Comparison of ENCODE assay signal across 8 cellular contexts in genomic region chr10:42638821-42639270, GRCh38. TPM values are rescaled to one million over a fixed set of nuclear protein-coding genes. Genes with fewer than 3 reads are reported as not detected.
DNase-seq lines count a peak whose midpoint lies in the region; ATAC-seq and TF ChIP-seq lines count a peak whose summit lies in the region.

No MANE protein-coding gene starts in this region.

- H3K4me1 Mint-ChIP-seq in WTC11: peaks cover 25% of the 10 kb centered on the region
- peaks cover 11% of the 10 kb centered on the region for H3K4me1 Mint-ChIP-seq in glutamatergic neuron (ENCODE audit: low read depth, unreplicated experiment)

- no peaks in the 10 kb centered on the region; the same call in 1 of the 2 replicates for H3K36me3 ChIP-seq in HAP-1 (replicated peaks)
- no peaks in the 10 kb centered on the region for H3K36me3 ChIP-seq in smooth muscle cell (ENCODE audit: low read depth)

- H4K20me1 ChIP-seq in smooth muscle cell (ENCODE audit: low read depth): no peaks in the 10 kb centered on the region

- peak overlapping the region; percentile 39 for H3K9ac ChIP-seq in smooth muscle cell (ENCODE audit: low read depth)

- H3K4me2 ChIP-seq in smooth muscle cell: peak overlapping the region; percentile 86

- H3K27ac Mint-ChIP-seq in WTC11 (peak overlapping the region; percentile 97), glutamatergic neuron (ENCODE audit: unreplicated experiment) (peak overlapping the region; percentile 93)

- CTCF ChIA-PET in WTC11 (lab: Charles Lee): no interaction called here

- no peaks in the 10 kb centered on the region for H3K27me3 ChIP-seq in HAP-1 (ENCODE audit: low read depth)
- H3K27me3 ChIP-seq in smooth muscle cell (ENCODE audit: low read depth): no peaks in the 10 kb centered on the region

- H3K27me3 Mint-ChIP-seq in WTC11 (ENCODE audit: low read depth): no peaks in the 10 kb centered on the region; the same call in 1 of the 2 replicates
- peaks cover 13% of the 10 kb centered on the region for H3K27me3 Mint-ChIP-seq in glutamatergic neuron (ENCODE audit: unreplicated experiment)

- H3K4me1 ChIP-seq in HAP-1 (peaks cover 9% of the 10 kb centered on the region), smooth muscle cell (ENCODE audit: low read depth) (peaks cover 4% of the 10 kb centered on the region)

- DNase-seq in HAP-1 (ENCODE audit: low spot score in 2 of 2) (no peak), WTC11 (ENCODE audit: low spot score) (no peak), glutamatergic neuron (no peak), smooth muscle cell (lab: John Stamatoyannopoulos, UW; ENCODE audit: unreplicated experiment) (no peak), SW480 (ENCODE audit: low spot score) (no peak), HuH-7.5 (ENCODE audit: low spot score) (no peak), SHP77 (lab: John Stamatoyannopoulos, UW) (no peak), GM19238 (ENCODE audit: insufficient read length, low spot score) (no peak)

- H3F3A ChIP-seq in smooth muscle cell (ENCODE audit: low read depth): no peaks in the 10 kb centered on the region

- WGBS in smooth muscle cell (ENCODE audit: low lambda C conversion rate): 9% methylated on average over 6 of the region's 6 CpGs

- H3K4me3 Mint-ChIP-seq in WTC11 (peak overlapping the region; percentile 87), glutamatergic neuron (ENCODE audit: unreplicated experiment) (peak overlapping the region; percentile 93)

- POLR2A ChIA-PET in WTC11 (lab: Charles Lee): no interaction called here

- no peaks in the 10 kb centered on the region for H3K79me2 ChIP-seq in smooth muscle cell (ENCODE audit: low read depth)

- H3K9me3 Mint-ChIP-seq in WTC11 (peaks cover 3% of the 10 kb centered on the region; the same call in 1 of the 2 replicates), glutamatergic neuron (ENCODE audit: unreplicated experiment) (peaks cover 10% of the 10 kb centered on the region)

- H3K36me3 Mint-ChIP-seq in WTC11: peaks cover 14% of the 10 kb centered on the region; the same call in 1 of the 2 replicates
- no peaks in the 10 kb centered on the region for H3K36me3 Mint-ChIP-seq in glutamatergic neuron (ENCODE audit: unreplicated experiment)

- H3K9me3 ChIP-seq in HAP-1: no peaks in the 10 kb centered on the region
- H3K9me3 ChIP-seq in smooth muscle cell (replicated peaks; ENCODE audit: low read depth): no peaks in the 10 kb centered on the region

- peak overlapping the region; percentile 90 for H2AFZ ChIP-seq in smooth muscle cell (ENCODE audit: low read depth)

- in situ Hi-C loops in HAP-1 (cut with MboI; ENCODE audit: low sequenced_read_pairs): no loop called here

- TF ChIP-seq CTCF in WTC11 (IDR thresholded peaks at IDR 0.05): no peak
- no peak for TF ChIP-seq CTCF in glutamatergic neuron (IDR thresholded peaks at IDR 0.05; ENCODE audit: partially characterized antibody, unreplicated experiment)
- TF ChIP-seq CTCF in smooth muscle cell (IDR thresholded peaks at IDR 0.05; ENCODE audit: borderline replicate concordance, insufficient read depth, poor library complexity, severe bottlenecking): no peak

- H3K27ac ChIP-seq in smooth muscle cell (ENCODE audit: low read depth): no peak overlapping the region

- ATAC-seq in WTC11: no peak

- H3K4me3 ChIP-seq in HAP-1: peak overlapping the region; percentile 98
- peak overlapping the region; percentile 84 for H3K4me3 ChIP-seq in smooth muscle cell

TF ChIP-seq in WTC11, 78 proteins besides CTCF, POLR2A, EP300 and RAD21:
- TF ChIP-seq GRHL2 (CRISPR knock-in tag; IDR thresholded peaks at IDR 0.05; ENCODE audit: insufficient replicate concordance, severe bottlenecking): no peak
- TF ChIP-seq FOXP4 (CRISPR knock-in tag; IDR thresholded peaks at IDR 0.05): no peak

RNA-seq across cellular contexts. Expression of gene ZNF33B, which starts 0.5 kb away (rescaled TPM):
- total RNA-seq in WTC11 (2021) (22.7 to 29.6 TPM (median 25.5 TPM) in 3 replicates), glutamatergic neuron (ENCODE audit: unreplicated experiment) (37.5 TPM), smooth muscle cell (1.1 and 1.4 TPM in 2 replicates)
- 0.55 and 1.1 TPM in 2 replicates for polyA plus RNA-seq in smooth muscle cell
